Comparison of ENCODE assay signal across 2 cellular contexts in the genomic region with DNA sequence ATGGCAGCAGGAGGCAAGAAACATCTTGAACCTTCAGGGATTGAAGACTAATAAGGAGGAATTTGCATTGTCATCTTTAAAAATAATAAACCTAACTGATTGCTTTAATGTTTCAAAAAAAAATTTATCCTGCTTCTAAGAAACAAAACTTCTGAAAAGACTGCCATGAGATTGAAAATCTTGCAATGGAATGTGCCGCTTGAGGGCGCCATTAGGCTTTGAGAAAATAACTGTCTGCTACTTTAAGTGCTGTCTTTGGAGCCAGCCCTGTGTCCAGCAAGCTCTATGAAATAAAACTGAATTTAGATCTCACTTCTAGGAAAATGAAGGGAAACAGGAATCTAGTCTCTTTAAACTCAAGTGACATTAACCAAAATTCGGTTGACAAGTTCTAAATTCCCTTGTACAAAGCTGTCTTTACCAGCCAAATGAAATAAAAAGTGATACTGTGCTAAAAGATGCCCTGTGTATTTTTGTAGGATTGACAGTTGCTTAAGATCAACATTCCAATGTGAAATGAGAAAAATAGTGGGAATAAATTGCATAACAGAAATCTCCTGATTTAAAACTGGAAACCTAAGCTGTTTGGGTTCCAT.
TF ChIP-seq lines count a peak whose summit lies in the region.

No MANE protein-coding gene starts in this region.

TF ChIP-seq in WTC11, 78 proteins besides CTCF, POLR2A, EP300 and RAD21 (continued from another document and continues in another):
- TF ChIP-seq RORB (CRISPR knock-in tag; IDR thresholded peaks at IDR 0.05) (no peak), NR2C2 (CRISPR knock-in tag; IDR thresholded peaks at IDR 0.05) (no peak), PRRX2 (CRISPR knock-in tag; IDR thresholded peaks at IDR 0.05) (no peak), MXD4 (CRISPR knock-in tag; IDR thresholded peaks at IDR 0.05; ENCODE audit: borderline replicate concordance) (no peak)
- TF ChIP-seq, protein P1, sequence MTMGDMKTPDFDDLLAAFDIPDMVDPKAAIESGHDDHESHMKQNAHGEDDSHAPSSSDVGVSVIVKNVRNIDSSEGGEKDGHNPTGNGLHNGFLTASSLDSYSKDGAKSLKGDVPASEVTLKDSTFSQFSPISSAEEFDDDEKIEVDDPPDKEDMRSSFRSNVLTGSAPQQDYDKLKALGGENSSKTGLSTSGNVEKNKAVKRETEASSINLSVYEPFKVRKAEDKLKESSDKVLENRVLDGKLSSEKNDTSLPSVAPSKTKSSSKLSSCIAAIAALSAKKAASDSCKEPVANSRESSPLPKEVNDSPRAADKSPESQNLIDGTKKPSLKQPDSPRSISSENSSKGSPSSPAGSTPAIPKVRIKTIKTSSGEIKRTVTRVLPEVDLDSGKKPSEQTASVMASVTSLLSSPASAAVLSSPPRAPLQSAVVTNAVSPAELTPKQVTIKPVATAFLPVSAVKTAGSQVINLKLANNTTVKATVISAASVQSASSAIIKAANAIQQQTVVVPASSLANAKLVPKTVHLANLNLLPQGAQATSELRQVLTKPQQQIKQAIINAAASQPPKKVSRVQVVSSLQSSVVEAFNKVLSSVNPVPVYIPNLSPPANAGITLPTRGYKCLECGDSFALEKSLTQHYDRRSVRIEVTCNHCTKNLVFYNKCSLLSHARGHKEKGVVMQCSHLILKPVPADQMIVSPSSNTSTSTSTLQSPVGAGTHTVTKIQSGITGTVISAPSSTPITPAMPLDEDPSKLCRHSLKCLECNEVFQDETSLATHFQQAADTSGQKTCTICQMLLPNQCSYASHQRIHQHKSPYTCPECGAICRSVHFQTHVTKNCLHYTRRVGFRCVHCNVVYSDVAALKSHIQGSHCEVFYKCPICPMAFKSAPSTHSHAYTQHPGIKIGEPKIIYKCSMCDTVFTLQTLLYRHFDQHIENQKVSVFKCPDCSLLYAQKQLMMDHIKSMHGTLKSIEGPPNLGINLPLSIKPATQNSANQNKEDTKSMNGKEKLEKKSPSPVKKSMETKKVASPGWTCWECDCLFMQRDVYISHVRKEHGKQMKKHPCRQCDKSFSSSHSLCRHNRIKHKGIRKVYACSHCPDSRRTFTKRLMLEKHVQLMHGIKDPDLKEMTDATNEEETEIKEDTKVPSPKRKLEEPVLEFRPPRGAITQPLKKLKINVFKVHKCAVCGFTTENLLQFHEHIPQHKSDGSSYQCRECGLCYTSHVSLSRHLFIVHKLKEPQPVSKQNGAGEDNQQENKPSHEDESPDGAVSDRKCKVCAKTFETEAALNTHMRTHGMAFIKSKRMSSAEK (CRISPR knock-in tag; IDR thresholded peaks at IDR 0.05; ENCODE audit: borderline replicate concordance) = no peak
- TF ChIP-seq, protein P2, sequence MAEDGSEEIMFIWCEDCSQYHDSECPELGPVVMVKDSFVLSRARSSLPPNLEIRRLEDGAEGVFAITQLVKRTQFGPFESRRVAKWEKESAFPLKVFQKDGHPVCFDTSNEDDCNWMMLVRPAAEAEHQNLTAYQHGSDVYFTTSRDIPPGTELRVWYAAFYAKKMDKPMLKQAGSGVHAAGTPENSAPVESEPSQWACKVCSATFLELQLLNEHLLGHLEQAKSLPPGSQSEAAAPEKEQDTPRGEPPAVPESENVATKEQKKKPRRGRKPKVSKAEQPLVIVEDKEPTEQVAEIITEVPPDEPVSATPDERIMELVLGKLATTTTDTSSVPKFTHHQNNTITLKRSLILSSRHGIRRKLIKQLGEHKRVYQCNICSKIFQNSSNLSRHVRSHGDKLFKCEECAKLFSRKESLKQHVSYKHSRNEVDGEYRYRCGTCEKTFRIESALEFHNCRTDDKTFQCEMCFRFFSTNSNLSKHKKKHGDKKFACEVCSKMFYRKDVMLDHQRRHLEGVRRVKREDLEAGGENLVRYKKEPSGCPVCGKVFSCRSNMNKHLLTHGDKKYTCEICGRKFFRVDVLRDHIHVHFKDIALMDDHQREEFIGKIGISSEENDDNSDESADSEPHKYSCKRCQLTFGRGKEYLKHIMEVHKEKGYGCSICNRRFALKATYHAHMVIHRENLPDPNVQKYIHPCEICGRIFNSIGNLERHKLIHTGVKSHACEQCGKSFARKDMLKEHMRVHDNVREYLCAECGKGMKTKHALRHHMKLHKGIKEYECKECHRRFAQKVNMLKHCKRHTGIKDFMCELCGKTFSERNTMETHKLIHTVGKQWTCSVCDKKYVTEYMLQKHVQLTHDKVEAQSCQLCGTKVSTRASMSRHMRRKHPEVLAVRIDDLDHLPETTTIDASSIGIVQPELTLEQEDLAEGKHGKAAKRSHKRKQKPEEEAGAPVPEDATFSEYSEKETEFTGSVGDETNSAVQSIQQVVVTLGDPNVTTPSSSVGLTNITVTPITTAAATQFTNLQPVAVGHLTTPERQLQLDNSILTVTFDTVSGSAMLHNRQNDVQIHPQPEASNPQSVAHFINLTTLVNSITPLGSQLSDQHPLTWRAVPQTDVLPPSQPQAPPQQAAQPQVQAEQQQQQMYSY (CRISPR knock-in tag; IDR thresholded peaks at IDR 0.05) = no peak
- TF ChIP-seq, protein P3, sequence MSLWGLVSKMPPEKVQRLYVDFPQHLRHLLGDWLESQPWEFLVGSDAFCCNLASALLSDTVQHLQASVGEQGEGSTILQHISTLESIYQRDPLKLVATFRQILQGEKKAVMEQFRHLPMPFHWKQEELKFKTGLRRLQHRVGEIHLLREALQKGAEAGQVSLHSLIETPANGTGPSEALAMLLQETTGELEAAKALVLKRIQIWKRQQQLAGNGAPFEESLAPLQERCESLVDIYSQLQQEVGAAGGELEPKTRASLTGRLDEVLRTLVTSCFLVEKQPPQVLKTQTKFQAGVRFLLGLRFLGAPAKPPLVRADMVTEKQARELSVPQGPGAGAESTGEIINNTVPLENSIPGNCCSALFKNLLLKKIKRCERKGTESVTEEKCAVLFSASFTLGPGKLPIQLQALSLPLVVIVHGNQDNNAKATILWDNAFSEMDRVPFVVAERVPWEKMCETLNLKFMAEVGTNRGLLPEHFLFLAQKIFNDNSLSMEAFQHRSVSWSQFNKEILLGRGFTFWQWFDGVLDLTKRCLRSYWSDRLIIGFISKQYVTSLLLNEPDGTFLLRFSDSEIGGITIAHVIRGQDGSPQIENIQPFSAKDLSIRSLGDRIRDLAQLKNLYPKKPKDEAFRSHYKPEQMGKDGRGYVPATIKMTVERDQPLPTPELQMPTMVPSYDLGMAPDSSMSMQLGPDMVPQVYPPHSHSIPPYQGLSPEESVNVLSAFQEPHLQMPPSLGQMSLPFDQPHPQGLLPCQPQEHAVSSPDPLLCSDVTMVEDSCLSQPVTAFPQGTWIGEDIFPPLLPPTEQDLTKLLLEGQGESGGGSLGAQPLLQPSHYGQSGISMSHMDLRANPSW (CRISPR knock-in tag; conservative IDR thresholded peaks at IDR 0.05; ENCODE audit: low read depth) = no peak
- TF ChIP-seq, protein P4, sequence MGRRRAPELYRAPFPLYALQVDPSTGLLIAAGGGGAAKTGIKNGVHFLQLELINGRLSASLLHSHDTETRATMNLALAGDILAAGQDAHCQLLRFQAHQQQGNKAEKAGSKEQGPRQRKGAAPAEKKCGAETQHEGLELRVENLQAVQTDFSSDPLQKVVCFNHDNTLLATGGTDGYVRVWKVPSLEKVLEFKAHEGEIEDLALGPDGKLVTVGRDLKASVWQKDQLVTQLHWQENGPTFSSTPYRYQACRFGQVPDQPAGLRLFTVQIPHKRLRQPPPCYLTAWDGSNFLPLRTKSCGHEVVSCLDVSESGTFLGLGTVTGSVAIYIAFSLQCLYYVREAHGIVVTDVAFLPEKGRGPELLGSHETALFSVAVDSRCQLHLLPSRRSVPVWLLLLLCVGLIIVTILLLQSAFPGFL (CRISPR knock-in tag; IDR thresholded peaks at IDR 0.05; ENCODE audit: borderline replicate concordance) = no peak

TF ChIP-seq in HepG2, 621 proteins besides CTCF, POLR2A, EP300 and RAD21 (continued from another document):
- TF ChIP-seq CHCHD3 (CRISPR knock-in tag; IDR thresholded peaks at IDR 0.05) (no peak), REPIN1 (CRISPR knock-in tag; IDR thresholded peaks at IDR 0.05; ENCODE audit: borderline replicate concordance, low read depth) (no peak)
